ENCODE assay signal across 17 cellular contexts in genomic region chr22:49451070-49451840, GRCh38.
"Had no signal": no experiment of that assay in that cellular context is flagged by ENCODE, and none has a peak within 500 bp of the region (broad histone marks: within the 10 kb centered on the region; RNA-seq: fewer than 3 reads in every experiment).

No MANE protein-coding gene starts in this region.

- DNase-seq: activated CD4-positive, alpha-beta T cell treated with anti-CD3 and anti-CD28 coated beads for 36 hours; activated CD4-positive, alpha-beta T cell treated with anti-CD3 and anti-CD28 coated beads, Interleukin-2, amount 50 U/mL, for 48 hours; activated naive CD8-positive, alpha-beta T cell treated with anti-CD3 and anti-CD28 coated beads, Interleukin-2, amount 10 ng/mL, durations not matched to agents 7 days and 5 days; amygdala; dermis blood vessel endothelial cell; effector memory CD8-positive, alpha-beta T cell; left lung; mammary epithelial cell; naive thymus-derived CD8-positive, alpha-beta T cell; retina; spleen; stimulated activated naive CD4-positive, alpha-beta T cell; thyroid gland; uterus had no signal

- H3K9me3 ChIP-seq: left lung, neutrophil, spleen, thyroid gland, uterus had no signal

- H3K27me3 ChIP-seq: thyroid gland had no signal

- ATAC-seq: activated CD4-positive, alpha-beta T cell treated with anti-CD3 and anti-CD28 coated beads for 36 hours; effector memory CD8-positive, alpha-beta T cell; left lung; naive thymus-derived CD8-positive, alpha-beta T cell had no signal

- H3K4me1 Mint-ChIP-seq: activated naive CD8-positive, alpha-beta T cell treated with anti-CD3 and anti-CD28 coated beads, Interleukin-2, amount 10 ng/mL, durations not matched to agents 7 days and 5 days had no signal

- H3K4me3 Mint-ChIP-seq: activated CD4-positive, alpha-beta T cell treated with anti-CD3 and anti-CD28 coated beads for 36 hours; activated naive CD8-positive, alpha-beta T cell treated with anti-CD3 and anti-CD28 coated beads, Interleukin-2, amount 10 ng/mL, durations not matched to agents 7 days and 5 days; effector memory CD8-positive, alpha-beta T cell; naive thymus-derived CD8-positive, alpha-beta T cell; T-helper 2 cell treated with Interferon-gamma antibody and Interleukin-4, amounts not matched to agents 5 μg/mL and 100 μg/mL, for 36 hours had no signal

- H3K27ac ChIP-seq: left lung, neutrophil, spleen, thyroid gland, uterus had no signal

- H3K36me3 ChIP-seq: left lung, neutrophil, spleen, thyroid gland, uterus had no signal

- H3K27ac Mint-ChIP-seq: activated CD4-positive, alpha-beta T cell treated with anti-CD3 and anti-CD28 coated beads for 36 hours; activated naive CD8-positive, alpha-beta T cell treated with anti-CD3 and anti-CD28 coated beads, Interleukin-2, amount 10 ng/mL, durations not matched to agents 7 days and 5 days; effector memory CD8-positive, alpha-beta T cell; naive thymus-derived CD8-positive, alpha-beta T cell; T-helper 2 cell treated with Interferon-gamma antibody and Interleukin-4, amounts not matched to agents 5 μg/mL and 100 μg/mL, for 36 hours had no signal

- H3K4me3 ChIP-seq: left lung, spleen, thyroid gland, uterus had no signal

- H3K36me3 Mint-ChIP-seq: activated naive CD8-positive, alpha-beta T cell treated with anti-CD3 and anti-CD28 coated beads, Interleukin-2, amount 10 ng/mL, durations not matched to agents 7 days and 5 days had no signal

- FAIRE-seq: TTC549 had no signal

- H3K4me1 ChIP-seq: left lung, spleen, thyroid gland, uterus had no signal

- H3K9me3 Mint-ChIP-seq: activated naive CD8-positive, alpha-beta T cell treated with anti-CD3 and anti-CD28 coated beads, Interleukin-2, amount 10 ng/mL, durations not matched to agents 7 days and 5 days; effector memory CD8-positive, alpha-beta T cell; T-helper 2 cell treated with Interferon-gamma antibody and Interleukin-4, amounts not matched to agents 5 μg/mL and 100 μg/mL, for 36 hours had no signal
